22 cellular contexts compared by ENCODE assay signal in genomic region chr16:81566245-81567007, GRCh38.
A peak's percentile ranks its signal among the peaks of the same experiment; 100 is the strongest.
DNase-seq lines count a peak whose midpoint lies in the region; TF ChIP-seq lines count a peak whose summit lies in the region.
"Had no signal": no experiment of that assay in that cellular context is flagged by ENCODE, and none has a peak within 500 bp of the region (broad histone marks: within the 10 kb centered on the region; RNA-seq: fewer than 3 reads in every experiment).

No MANE protein-coding gene starts in this region.

- TF ChIP-seq CTCF in glutamatergic neuron (IDR thresholded peaks at IDR 0.05; ENCODE audit: partially characterized antibody, unreplicated experiment) (no peak), progenitor cell of endocrine pancreas (IDR thresholded peaks at IDR 0.05; ENCODE audit: unreplicated experiment) (no peak), right atrium auricular region (IDR thresholded peaks at IDR 0.05) (no peak)

- no peaks in the 10 kb centered on the region for H3K9me3 ChIP-seq in right atrium auricular region

- H3K36me3 Mint-ChIP-seq in activated CD4-positive, alpha-beta T cell treated with anti-CD3 and anti-CD28 coated beads, Interleukin-2, amount 10 ng/mL, durations not matched to agents 24 days and 14 days (ENCODE audit: low read depth): peaks cover 4% of the 10 kb centered on the region
- H3K36me3 Mint-ChIP-seq in activated T-helper 2 cell treated with anti-CD3 and anti-CD28 coated beads, Interferon-gamma antibody, Interleukin-2, Interleukin-4, amounts not matched to agents 10 μg/mL and 5 μg/mL and 100 μg/mL, durations not matched to agents 14 hours and 24 hours and 36 hours (ENCODE audit: low read depth): peaks cover 13% of the 10 kb centered on the region
- H3K36me3 Mint-ChIP-seq in glutamatergic neuron (ENCODE audit: unreplicated experiment) (no peaks in the 10 kb centered on the region), progenitor cell of endocrine pancreas (ENCODE audit: insufficient read depth) (no peaks in the 10 kb centered on the region)

- intact Hi-C loops in activated CD4-positive, alpha-beta T cell treated with anti-CD3 and anti-CD28 coated beads, Interleukin-2, amount 10 ng/mL, durations not matched to agents 24 days and 14 days (cut with micrococcal nuclease): no loop called here
- intact Hi-C loops in activated T-helper 2 cell treated with anti-CD3 and anti-CD28 coated beads, Interferon-gamma antibody, Interleukin-2, Interleukin-4, amounts not matched to agents 10 μg/mL and 5 μg/mL and 100 μg/mL, durations not matched to agents 14 hours and 24 hours and 36 hours (cut with micrococcal nuclease): loop anchor here (5.0 kb wide), 1 partner anchor 44 kb away; no protein-coding TSS in a partner anchor

- H3K36me3 ChIP-seq in right atrium auricular region: no peaks in the 10 kb centered on the region

- H3K27me3 ChIP-seq in right atrium auricular region: no peaks in the 10 kb centered on the region

- H3K27me3 Mint-ChIP-seq in activated CD4-positive, alpha-beta T cell treated with anti-CD3 and anti-CD28 coated beads, Interleukin-2, amount 10 ng/mL, durations not matched to agents 24 days and 14 days: no peaks in the 10 kb centered on the region
- no peaks in the 10 kb centered on the region for H3K27me3 Mint-ChIP-seq in activated T-helper 2 cell treated with anti-CD3 and anti-CD28 coated beads, Interferon-gamma antibody, Interleukin-2, Interleukin-4, amounts not matched to agents 10 μg/mL and 5 μg/mL and 100 μg/mL, durations not matched to agents 14 hours and 24 hours and 36 hours (ENCODE audit: low read depth)
- H3K27me3 Mint-ChIP-seq in glutamatergic neuron (ENCODE audit: unreplicated experiment): peaks cover 10% of the 10 kb centered on the region
- H3K27me3 Mint-ChIP-seq in progenitor cell of endocrine pancreas: no peaks in the 10 kb centered on the region
- H3K27me3 Mint-ChIP-seq: B cell; CD4-positive, CD25-positive, alpha-beta regulatory T cell had no signal

- peaks cover 16% of the 10 kb centered on the region for H3K4me1 Mint-ChIP-seq in activated CD4-positive, alpha-beta T cell treated with anti-CD3 and anti-CD28 coated beads, Interleukin-2, amount 10 ng/mL, durations not matched to agents 24 days and 14 days
- H3K4me1 Mint-ChIP-seq in activated T-helper 2 cell treated with anti-CD3 and anti-CD28 coated beads, Interferon-gamma antibody, Interleukin-2, Interleukin-4, amounts not matched to agents 10 μg/mL and 5 μg/mL and 100 μg/mL, durations not matched to agents 14 hours and 24 hours and 36 hours (ENCODE audit: low read depth): peaks cover 34% of the 10 kb centered on the region
- H3K4me1 Mint-ChIP-seq in glutamatergic neuron (ENCODE audit: low read depth, unreplicated experiment) (peaks cover 28% of the 10 kb centered on the region), progenitor cell of endocrine pancreas (ENCODE audit: low read depth) (peaks cover 3% of the 10 kb centered on the region)

- H3K4me3 ChIP-seq in right atrium auricular region: no peak overlapping the region
- H3K4me3 ChIP-seq: GM23248 had no signal

- H3K27ac ChIP-seq in right atrium auricular region: no peak overlapping the region
- H3K27ac ChIP-seq: 22Rv1, GM23248 had no signal

- H3K9me3 Mint-ChIP-seq in activated CD4-positive, alpha-beta T cell treated with anti-CD3 and anti-CD28 coated beads, Interleukin-2, amount 10 ng/mL, durations not matched to agents 24 days and 14 days: peaks cover 4% of the 10 kb centered on the region
- H3K9me3 Mint-ChIP-seq in activated T-helper 2 cell treated with anti-CD3 and anti-CD28 coated beads, Interferon-gamma antibody, Interleukin-2, Interleukin-4, amounts not matched to agents 10 μg/mL and 5 μg/mL and 100 μg/mL, durations not matched to agents 14 hours and 24 hours and 36 hours: no peaks in the 10 kb centered on the region
- H3K9me3 Mint-ChIP-seq in glutamatergic neuron (ENCODE audit: unreplicated experiment) (peaks cover 9% of the 10 kb centered on the region), progenitor cell of endocrine pancreas (ENCODE audit: low read depth) (no peaks in the 10 kb centered on the region)
- H3K9me3 Mint-ChIP-seq: CD4-positive, CD25-positive, alpha-beta regulatory T cell had no signal

- peaks cover 0 to 27% of the 10 kb centered on the region in 2 donors for H3K4me1 ChIP-seq in right atrium auricular region

- no peak overlapping the region for H3K4me3 Mint-ChIP-seq in activated CD4-positive, alpha-beta T cell treated with anti-CD3 and anti-CD28 coated beads, Interleukin-2, amount 10 ng/mL, durations not matched to agents 24 days and 14 days
- H3K4me3 Mint-ChIP-seq in activated T-helper 2 cell treated with anti-CD3 and anti-CD28 coated beads, Interferon-gamma antibody, Interleukin-2, Interleukin-4, amounts not matched to agents 10 μg/mL and 5 μg/mL and 100 μg/mL, durations not matched to agents 14 hours and 24 hours and 36 hours (ENCODE audit: low read depth): no peak overlapping the region
- H3K4me3 Mint-ChIP-seq in glutamatergic neuron (ENCODE audit: unreplicated experiment) (peak overlapping the region; percentile 28), progenitor cell of endocrine pancreas (ENCODE audit: low read depth) (no peak overlapping the region)
- H3K4me3 Mint-ChIP-seq: B cell; CD4-positive, CD25-positive, alpha-beta regulatory T cell had no signal

- peak overlapping the region; percentile 64 for H3K27ac Mint-ChIP-seq in activated CD4-positive, alpha-beta T cell treated with anti-CD3 and anti-CD28 coated beads, Interleukin-2, amount 10 ng/mL, durations not matched to agents 24 days and 14 days
- peak overlapping the region; percentile 14 for H3K27ac Mint-ChIP-seq in activated T-helper 2 cell treated with anti-CD3 and anti-CD28 coated beads, Interferon-gamma antibody, Interleukin-2, Interleukin-4, amounts not matched to agents 10 μg/mL and 5 μg/mL and 100 μg/mL, durations not matched to agents 14 hours and 24 hours and 36 hours
- H3K27ac Mint-ChIP-seq in glutamatergic neuron (ENCODE audit: unreplicated experiment) (no peak overlapping the region), progenitor cell of endocrine pancreas (peak overlapping the region; percentile 13)
- H3K27ac Mint-ChIP-seq: B cell; CD4-positive, CD25-positive, alpha-beta regulatory T cell had no signal

- no peak for DNase-seq in activated CD4-positive, alpha-beta T cell treated with anti-CD3 and anti-CD28 coated beads, Interleukin-2, amount 10 ng/mL, durations not matched to agents 24 days and 14 days
- DNase-seq in activated CD4-positive, alpha-beta T cell treated with anti-CD3 and anti-CD28 coated beads, Interleukin-2, amount 50 U/mL, for 4 hours: no peak
- no peak for DNase-seq in activated T-helper 2 cell treated with anti-CD3 and anti-CD28 coated beads, Interferon-gamma antibody, Interleukin-2, Interleukin-4, amounts not matched to agents 10 μg/mL and 5 μg/mL and 100 μg/mL, durations not matched to agents 14 hours and 24 hours and 36 hours (ENCODE audit: low spot score)
- DNase-seq in glutamatergic neuron (no peak), progenitor cell of endocrine pancreas (ENCODE audit: low spot score, unreplicated experiment) (no peak), right atrium auricular region (ENCODE audit: low spot score) (no peak), glomerular visceral epithelial cell (ENCODE audit: extremely low spot score) (no peak), superior temporal gyrus (ENCODE audit: extremely low spot score) (no peak)
- DNase-seq: CD4-positive, CD25-positive, alpha-beta regulatory T cell; DMS153; GDM1; GM23248; NCI-H1417; NCI-H187 treated with DMSO at 0.1 percent for 48 hours; NCI-H2227 treated with DMSO at 0.1 percent for 48 hours; NCI-H510A treated with DMSO at 0.1 percent for 48 hours; NCI-H774; OCI-M1; RPMI8226; SIG-M5 had no signal
